ENCODE assay signal across 12 cellular contexts in genomic region chr3:57942872-57943283, GRCh38.
DNase-seq lines count a peak whose midpoint lies in the region; ATAC-seq and TF ChIP-seq lines count a peak whose summit lies in the region.
"Had no signal": no experiment of that assay in that cellular context is flagged by ENCODE, and none has a peak within 500 bp of the region (broad histone marks: within the 10 kb centered on the region; RNA-seq: fewer than 3 reads in every experiment).

No MANE protein-coding gene starts in this region.

- no peak overlapping the region for H3K9ac ChIP-seq in mammary epithelial cell (ENCODE audit: insufficient read depth, low read length)

- no peaks in the 10 kb centered on the region for H3K9me3 ChIP-seq in mammary epithelial cell (replicated peaks; ENCODE audit: insufficient read depth, low read length)
- H3K9me3 ChIP-seq in vagina, result no peaks in the 10 kb centered on the region

- no peak overlapping the region for H3K4me3 Mint-ChIP-seq in MCF 10A (ENCODE audit: unreplicated experiment)
- no peak overlapping the region for H3K4me3 Mint-ChIP-seq in activated CD4-positive, alpha-beta memory T cell treated with anti-CD3 and anti-CD28 coated beads, Interleukin-2, amount 10 ng/mL, durations not matched to agents 7 days and 5 days
- H3K4me3 Mint-ChIP-seq: activated T-cell treated with anti-CD3 and anti-CD28 coated beads, Interleukin-2, amount 50 U/mL, for 4 hours had no signal

- no peak for TF ChIP-seq CTCF in MCF 10A (IDR thresholded peaks at IDR 0.05; ENCODE audit: unreplicated experiment)
- no peak for TF ChIP-seq CTCF in mammary epithelial cell (conservative IDR thresholded peaks at IDR 0.05 in 1 of 2, IDR thresholded peaks at IDR 0.05 in 1 of 2; ENCODE audit: extremely low read depth in 1 of 2, insufficient read depth in 1 of 2, low read depth in 1 of 2, low read length in 2 of 2)
- no peak for TF ChIP-seq CTCF in vagina (IDR thresholded peaks at IDR 0.05)

- ATAC-seq in HG03196 (IDR thresholded peaks at IDR 0.05; ENCODE audit: unreplicated experiment), result no peak
- ATAC-seq: activated CD4-positive, CD25-positive, alpha-beta regulatory T cell treated with anti-CD3 and anti-CD28 coated beads, Interleukin-2, amount 50 U/mL, for 24 hours; activated T-cell treated with anti-CD3 and anti-CD28 coated beads, Interleukin-2, amount 50 U/mL, for 4 hours had no signal

- DNase-seq in MCF 10A (ENCODE audit: unreplicated experiment) (peak; percentile 36), mammary epithelial cell (no peak), dedifferentiated amniotic fluid mesenchymal stem cell (ENCODE audit: extremely low spot score) (peak; percentile 14), medulla oblongata (ENCODE audit: extremely low spot score) (peak; percentile 23), vagina (ENCODE audit: extremely low spot score in 2 of 2) (no peak), NCI-H524 treated with DMSO at 0.1 percent for 48 hours (lab: John Stamatoyannopoulos, UW) (no peak)
- no peak for DNase-seq in activated CD4-positive, alpha-beta memory T cell treated with anti-CD3 and anti-CD28 coated beads, Interleukin-2, amount 10 ng/mL, durations not matched to agents 7 days and 5 days
- DNase-seq: activated T-cell treated with anti-CD3 and anti-CD28 coated beads, Interleukin-2, amount 50 U/mL, for 4 hours; NCI-H510A treated with DMSO at 0.1 percent for 48 hours had no signal

- no peaks in the 10 kb centered on the region for H3K27me3 Mint-ChIP-seq in MCF 10A (ENCODE audit: insufficient read depth, unreplicated experiment)
- H3K27me3 Mint-ChIP-seq in activated CD4-positive, alpha-beta memory T cell treated with anti-CD3 and anti-CD28 coated beads, Interleukin-2, amount 10 ng/mL, durations not matched to agents 7 days and 5 days, result no peaks in the 10 kb centered on the region
- H3K27me3 Mint-ChIP-seq: type B pancreatic cell had no signal

- H3K27me3 ChIP-seq in mammary epithelial cell (ENCODE audit: insufficient read depth, low read length) (no peaks in the 10 kb centered on the region), vagina (no peaks in the 10 kb centered on the region)

- H3K4me2 ChIP-seq in mammary epithelial cell (ENCODE audit: insufficient read depth, low read depth, low read length), result no peak overlapping the region

- peaks cover 31% of the 10 kb centered on the region for H3K36me3 Mint-ChIP-seq in MCF 10A (ENCODE audit: insufficient read depth, unreplicated experiment)
- H3K36me3 Mint-ChIP-seq in activated CD4-positive, alpha-beta memory T cell treated with anti-CD3 and anti-CD28 coated beads, Interleukin-2, amount 10 ng/mL, durations not matched to agents 7 days and 5 days (ENCODE audit: low read depth), result no peaks in the 10 kb centered on the region

- no peaks in the 10 kb centered on the region for H4K20me1 ChIP-seq in mammary epithelial cell (ENCODE audit: insufficient read depth, low read length)

- WGBS in mammary epithelial cell (ENCODE audit: low coverage, missing lambda C conversion rate), result 50% methylated on average over 3 of the region's 4 CpGs

- H3K9me3 Mint-ChIP-seq in MCF 10A (ENCODE audit: unreplicated experiment), result no peaks in the 10 kb centered on the region
- H3K9me3 Mint-ChIP-seq in activated CD4-positive, alpha-beta memory T cell treated with anti-CD3 and anti-CD28 coated beads, Interleukin-2, amount 10 ng/mL, durations not matched to agents 7 days and 5 days, result peaks cover 3% of the 10 kb centered on the region
- H3K9me3 Mint-ChIP-seq: type B pancreatic cell had no signal

- no peak for TF ChIP-seq POLR2A in vagina (IDR thresholded peaks at IDR 0.05)

- BruUV-seq in MCF 10A (replicated peaks; lab: Mats Ljungman, UMichigan) (no TSS peak), mammary epithelial cell (replicated peaks; lab: Mats Ljungman, UMichigan) (no TSS peak)

- CTCF ChIA-PET in MCF 10A (lab: Yijun Ruan, JAX), result interaction anchor here (0.5 to 0.8 kb wide), 2 partner anchors 65 to 538 kb away, joined by 4 to 5 read pairs; no protein-coding TSS in a partner anchor
- CTCF ChIA-PET in mammary epithelial cell (lab: Charles Lee; ENCODE audit: low non-redundant PET), result no interaction called here
- CTCF ChIA-PET in activated CD4-positive, alpha-beta memory T cell treated with anti-CD3 and anti-CD28 coated beads, Interleukin-2, amount 10 ng/mL, durations not matched to agents 7 days and 5 days (lab: Charles Lee), result interaction anchor here (0.6 kb wide), 1 partner anchor 271 kb away, joined by 3 read pairs; no protein-coding TSS in a partner anchor

- H3K4me3 ChIP-seq in mammary epithelial cell (replicated peaks in 1 of 3; ENCODE audit: insufficient read depth in 1 of 3, low read depth in 2 of 3, low read length in 3 of 3), result no peak overlapping the region
- H3K4me3 ChIP-seq in vagina, result no peak overlapping the region

- dilution Hi-C loops in mammary epithelial cell (cut with HindIII; ENCODE audit: low sequenced_read_pairs), result loop anchor here (25.0 kb wide), 1 partner anchor 94 kb away; no protein-coding TSS in a partner anchor

- POLR2A ChIA-PET in MCF 10A (lab: Yijun Ruan, JAX), result interaction anchor here (1.0 kb wide), 1 partner anchor 30 kb away, joined by 3 read pairs; no protein-coding TSS in a partner anchor
- POLR2A ChIA-PET in activated CD4-positive, alpha-beta memory T cell treated with anti-CD3 and anti-CD28 coated beads, Interleukin-2, amount 10 ng/mL, durations not matched to agents 7 days and 5 days (lab: Charles Lee), result no interaction called here

- no peaks in the 10 kb centered on the region for H3K4me1 ChIP-seq in mammary epithelial cell (ENCODE audit: insufficient read depth, low read length)
- peaks cover 27% of the 10 kb centered on the region for H3K4me1 ChIP-seq in vagina

- no peak overlapping the region for H3K27ac Mint-ChIP-seq in MCF 10A (ENCODE audit: low read depth, unreplicated experiment)
- H3K27ac Mint-ChIP-seq in activated CD4-positive, alpha-beta memory T cell treated with anti-CD3 and anti-CD28 coated beads, Interleukin-2, amount 10 ng/mL, durations not matched to agents 7 days and 5 days, result no peak overlapping the region

- H3K79me2 ChIP-seq in mammary epithelial cell (ENCODE audit: insufficient read depth, low read length), result no peaks in the 10 kb centered on the region

- in situ Hi-C loops in mammary epithelial cell (cut with MboI; ENCODE audit: low sequenced_read_pairs in 2 of 2), result no loop called here

- intact Hi-C loops in MCF 10A (cut with micrococcal nuclease), result no loop called here
- intact Hi-C loops in mammary epithelial cell (cut with micrococcal nuclease), result no loop called here
- intact Hi-C loops in vagina (cut with DNase I), result no loop called here

- H2AFZ ChIP-seq in mammary epithelial cell (ENCODE audit: low read depth, low read length), result no peak overlapping the region

- H3K27ac ChIP-seq in mammary epithelial cell (ENCODE audit: insufficient read depth, low read depth, low read length) (no peak overlapping the region), vagina (peak overlapping the region; percentile 56)

- H3K36me3 ChIP-seq in mammary epithelial cell (ENCODE audit: insufficient read depth, low read length), result no peaks in the 10 kb centered on the region
- no peaks in the 10 kb centered on the region for H3K36me3 ChIP-seq in vagina

- H3K4me1 Mint-ChIP-seq in MCF 10A (ENCODE audit: insufficient read depth, unreplicated experiment), result peaks cover 16% of the 10 kb centered on the region
- no peaks in the 10 kb centered on the region for H3K4me1 Mint-ChIP-seq in activated CD4-positive, alpha-beta memory T cell treated with anti-CD3 and anti-CD28 coated beads, Interleukin-2, amount 10 ng/mL, durations not matched to agents 7 days and 5 days

Comparison
In these comparisons a context has a peak if more than half of its experiments do, and no peak if none do; other contexts are left out.
1. DNase-seq: peak in MCF 10A (single experiment), dedifferentiated amniotic fluid mesenchymal stem cell (single experiment) and medulla oblongata (single experiment); none in mammary epithelial cell (single experiment), vagina (0 of 2), activated CD4-positive, alpha-beta memory T cell treated with anti-CD3 and anti-CD28 coated beads, Interleukin-2, amount 10 ng/mL, durations not matched to agents 7 days and 5 days (single experiment) and NCI-H524 treated with DMSO at 0.1 percent for 48 hours (single experiment).